34 cellular contexts compared by ENCODE assay signal in genomic region chr19:41807176-41807575, GRCh38. TPM values are rescaled to one million over a fixed set of nuclear protein-coding genes. Genes with fewer than 3 reads are reported as not detected.
"Had no signal": no experiment of that assay in that cellular context is flagged by ENCODE, and none has a peak within 500 bp of the region (broad histone marks: within the 10 kb centered on the region; RNA-seq: fewer than 3 reads in every experiment).

No MANE protein-coding gene starts in this region.

- FAIRE-seq: endometrium, islet of Langerhans, keratinocyte had no signal

- H3K36me3 ChIP-seq: colonic mucosa, esophagus squamous epithelium, gastrocnemius medialis, heart right ventricle, left lung, lower lobe of right lung had no signal

- H3K9me3 ChIP-seq: colonic mucosa, esophagus squamous epithelium, gastrocnemius medialis, heart right ventricle, left lung, lower lobe of right lung had no signal

- ATAC-seq: esophagus mucosa, gastrocnemius medialis, heart right ventricle, left cardiac atrium, left lung, left ventricle myocardium superior, lower lobe of right lung had no signal

- H3K4me3 ChIP-seq: colonic mucosa, dorsolateral prefrontal cortex, esophagus squamous epithelium, gastrocnemius medialis, heart right ventricle, left lung, lower lobe of right lung had no signal

- H3K27me3 ChIP-seq: colonic mucosa had no signal

- H3K4me1 ChIP-seq: gastrocnemius medialis had no signal

- H3K27ac ChIP-seq: colonic mucosa, dorsolateral prefrontal cortex, epithelial cell of prostate, esophagus squamous epithelium, gastrocnemius medialis, lower lobe of right lung had no signal

- DNase-seq: cerebellar nuclear complex; colonic mucosa; cortex of kidney; dermis blood vessel endothelial cell; dorsolateral prefrontal cortex; effector CD4-positive, alpha-beta T cell; effector memory CD4-positive, alpha-beta T cell; erythroblast; esophagus squamous epithelium; foreskin fibroblast; foreskin melanocyte; gastrocnemius medialis; glutamatergic neuron; head of caudate nucleus; heart right ventricle; hippocampal formation; left cardiac atrium; left lung; left ventricle myocardium superior; lower lobe of right lung; mesenchymal stem cell; midbrain had no signal

RNA-seq across cellular contexts. Expression of gene CEACAM3, which starts 10.8 kb away (rescaled TPM):
- total RNA-seq: chondrocyte, dermis blood vessel endothelial cell, esophagus mucosa, gastrocnemius medialis, glomerular endothelial cell, kidney epithelial cell, lower leg skin, lung microvascular endothelial cell had no signal

RNA-seq across cellular contexts. Expression of gene LYPD4, which starts 37.3 kb away (rescaled TPM):
- total RNA-seq: chondrocyte, colonic mucosa, dermis blood vessel endothelial cell, dorsolateral prefrontal cortex, esophagus mucosa, esophagus squamous epithelium, gastrocnemius medialis, glomerular endothelial cell, heart right ventricle, kidney epithelial cell, left cardiac atrium, left lung, left ventricle myocardium superior, lower leg skin, lower lobe of right lung, lung microvascular endothelial cell, mononuclear cell, mucosa of gallbladder had no signal

RNA-seq across cellular contexts. Expression of gene DMRTC2, which starts 37.7 kb away (rescaled TPM):
- total RNA-seq: chondrocyte, colonic mucosa, dermis blood vessel endothelial cell, dorsolateral prefrontal cortex, esophagus mucosa, esophagus squamous epithelium, gastrocnemius medialis, glomerular endothelial cell, heart right ventricle, kidney epithelial cell, left cardiac atrium, left lung, left ventricle myocardium superior, lower leg skin, lower lobe of right lung, lung microvascular endothelial cell, mononuclear cell, mucosa of gallbladder had no signal

RNA-seq across cellular contexts. Expression of gene CEACAM6, which starts 51.8 kb away (rescaled TPM):
- total RNA-seq: chondrocyte, dermis blood vessel endothelial cell, glomerular endothelial cell, left ventricle myocardium superior, lung microvascular endothelial cell had no signal
